Comparison of ENCODE assay signal across 1 cellular context in the genomic region with DNA sequence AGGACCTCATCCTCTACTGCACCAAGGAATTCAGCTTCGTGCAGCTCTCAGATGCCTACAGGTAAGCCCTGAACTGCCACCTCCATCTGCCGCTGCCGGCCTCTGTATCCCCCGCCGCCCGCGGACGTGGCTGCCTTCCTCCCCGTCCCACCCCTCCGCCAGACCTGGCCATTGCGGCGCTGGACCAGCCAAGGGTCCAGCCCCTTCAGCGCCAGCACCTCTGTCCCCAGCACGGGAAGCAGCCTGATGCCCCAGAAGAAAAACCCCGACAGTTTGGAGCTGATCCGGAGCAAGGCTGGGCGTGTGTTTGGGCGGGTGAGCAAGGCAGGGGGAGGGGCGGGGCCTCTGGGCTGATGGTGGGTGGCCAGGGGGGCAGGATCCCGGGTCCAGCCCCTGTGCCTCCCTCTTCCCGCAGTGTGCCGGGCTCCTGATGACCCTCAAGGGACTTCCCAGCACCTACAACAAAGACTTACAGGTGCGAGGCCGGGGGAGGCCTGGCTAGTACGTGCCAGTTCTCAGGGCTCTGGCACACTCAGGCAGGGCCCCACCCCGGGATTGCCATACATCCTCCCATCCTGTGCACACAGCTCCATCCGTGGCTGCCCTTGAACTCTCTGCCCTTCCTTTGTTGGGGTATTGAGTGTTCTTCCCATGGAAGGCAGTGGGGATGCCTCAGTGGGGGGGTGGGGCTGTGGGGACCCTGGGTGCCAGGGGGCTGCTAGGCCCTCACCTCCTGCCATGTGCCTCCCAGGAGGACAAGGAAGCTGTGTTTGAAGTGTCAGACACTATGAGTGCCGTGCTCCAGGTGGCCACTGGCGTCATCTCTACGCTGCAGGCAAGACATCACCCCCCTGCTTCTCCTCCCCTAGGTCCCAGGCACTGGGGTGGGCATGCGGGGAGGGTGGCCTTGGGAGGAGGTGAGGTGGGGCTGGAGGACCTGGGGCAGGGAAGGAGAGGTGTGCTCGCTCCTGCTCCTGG.
TF ChIP-seq lines count a peak whose summit lies in the region.

No MANE protein-coding gene starts in this region.

TF ChIP-seq in GM23338, 12 proteins besides CTCF, POLR2A, EP300 and RAD21 (continued from another document):
- TF ChIP-seq, protein P1, sequence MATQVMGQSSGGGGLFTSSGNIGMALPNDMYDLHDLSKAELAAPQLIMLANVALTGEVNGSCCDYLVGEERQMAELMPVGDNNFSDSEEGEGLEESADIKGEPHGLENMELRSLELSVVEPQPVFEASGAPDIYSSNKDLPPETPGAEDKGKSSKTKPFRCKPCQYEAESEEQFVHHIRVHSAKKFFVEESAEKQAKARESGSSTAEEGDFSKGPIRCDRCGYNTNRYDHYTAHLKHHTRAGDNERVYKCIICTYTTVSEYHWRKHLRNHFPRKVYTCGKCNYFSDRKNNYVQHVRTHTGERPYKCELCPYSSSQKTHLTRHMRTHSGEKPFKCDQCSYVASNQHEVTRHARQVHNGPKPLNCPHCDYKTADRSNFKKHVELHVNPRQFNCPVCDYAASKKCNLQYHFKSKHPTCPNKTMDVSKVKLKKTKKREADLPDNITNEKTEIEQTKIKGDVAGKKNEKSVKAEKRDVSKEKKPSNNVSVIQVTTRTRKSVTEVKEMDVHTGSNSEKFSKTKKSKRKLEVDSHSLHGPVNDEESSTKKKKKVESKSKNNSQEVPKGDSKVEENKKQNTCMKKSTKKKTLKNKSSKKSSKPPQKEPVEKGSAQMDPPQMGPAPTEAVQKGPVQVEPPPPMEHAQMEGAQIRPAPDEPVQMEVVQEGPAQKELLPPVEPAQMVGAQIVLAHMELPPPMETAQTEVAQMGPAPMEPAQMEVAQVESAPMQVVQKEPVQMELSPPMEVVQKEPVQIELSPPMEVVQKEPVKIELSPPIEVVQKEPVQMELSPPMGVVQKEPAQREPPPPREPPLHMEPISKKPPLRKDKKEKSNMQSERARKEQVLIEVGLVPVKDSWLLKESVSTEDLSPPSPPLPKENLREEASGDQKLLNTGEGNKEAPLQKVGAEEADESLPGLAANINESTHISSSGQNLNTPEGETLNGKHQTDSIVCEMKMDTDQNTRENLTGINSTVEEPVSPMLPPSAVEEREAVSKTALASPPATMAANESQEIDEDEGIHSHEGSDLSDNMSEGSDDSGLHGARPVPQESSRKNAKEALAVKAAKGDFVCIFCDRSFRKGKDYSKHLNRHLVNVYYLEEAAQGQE (IDR thresholded peaks at IDR 0.05; ENCODE audit: unreplicated experiment) = no peak
- TF ChIP-seq NANOG (IDR thresholded peaks at IDR 0.05; ENCODE audit: borderline replicate concordance) = no peak
- no peak for TF ChIP-seq ZNF462 (CRISPR knock-in tag; IDR thresholded peaks at IDR 0.05)
- TF ChIP-seq ZNF331 (CRISPR knock-in tag; IDR thresholded peaks at IDR 0.05; ENCODE audit: low read depth) = no peak
TF ChIP-seq in GM23338: peak in this region for 0.
